ENCODE assay signal across 12 cellular contexts in genomic region chr17:50480142-50480764, GRCh38. TPM values are rescaled to one million over a fixed set of nuclear protein-coding genes. Genes with fewer than 3 reads are reported as not detected.
DNase-seq lines count a peak whose midpoint lies in the region; ATAC-seq and TF ChIP-seq lines count a peak whose summit lies in the region.
"Had no signal": no experiment of that assay in that cellular context is flagged by ENCODE, and none has a peak within 500 bp of the region (broad histone marks: within the 10 kb centered on the region; RNA-seq: fewer than 3 reads in every experiment).

No MANE protein-coding gene starts in this region.

- DNase-seq in activated naive CD4-positive, alpha-beta T cell treated with anti-CD3 and anti-CD28 coated beads, Interleukin-2, amount 10 ng/mL, durations not matched to agents 7 days and 5 days, result no peak
- DNase-seq in activated naive CD4-positive, alpha-beta T cell treated with anti-CD3 and anti-CD28 coated beads, Interleukin-2, amount 50 U/mL, for 16 hours, result no peak
- DNase-seq in mesothelial cell of epicardium (ENCODE audit: low spot score in 2 of 2, unreplicated experiment in 2 of 2), result no peak
- DNase-seq in tibial nerve (ENCODE audit: low spot score in 2 of 2), result no peak

- no peak overlapping the region for H3K4me3 ChIP-seq in tibial nerve

- peak overlapping the region; percentile 84 for H3K4me3 Mint-ChIP-seq in activated naive CD4-positive, alpha-beta T cell treated with anti-CD3 and anti-CD28 coated beads, Interleukin-2, amount 10 ng/mL, durations not matched to agents 7 days and 5 days
- H3K4me3 Mint-ChIP-seq in activated T-helper 17 cell treated with anti-CD3 and anti-CD28 coated beads, Interleukin-2, amount 50 U/mL, for 72 hours, result peak overlapping the region; percentile 87
- peak overlapping the region; percentile 81 for H3K4me3 Mint-ChIP-seq in mesothelial cell of epicardium

- H3K9me3 Mint-ChIP-seq in activated naive CD4-positive, alpha-beta T cell treated with anti-CD3 and anti-CD28 coated beads, Interleukin-2, amount 10 ng/mL, durations not matched to agents 7 days and 5 days, result no peaks in the 10 kb centered on the region
- H3K9me3 Mint-ChIP-seq in activated T-helper 17 cell treated with anti-CD3 and anti-CD28 coated beads, Interleukin-2, amount 50 U/mL, for 72 hours, result no peaks in the 10 kb centered on the region
- H3K9me3 Mint-ChIP-seq in mesothelial cell of epicardium, result no peaks in the 10 kb centered on the region

- H3K36me3 ChIP-seq in tibial nerve, result peaks cover 0 to 33% (median 2%) of the 10 kb centered on the region in 3 donors

- peak overlapping the region in 3 of 4 donors; percentile 17 to 93 (median 18) for H3K27ac ChIP-seq in tibial nerve
- H3K27ac ChIP-seq: SJSA1 had no signal

- ATAC-seq in activated T-helper 17 cell treated with anti-CD3 and anti-CD28 coated beads, Interleukin-2, amount 50 U/mL, for 72 hours (replicated peaks), result no peak
- no peak for ATAC-seq in GM18505 (IDR thresholded peaks at IDR 0.05; ENCODE audit: unreplicated experiment)
- ATAC-seq in GM18498 (IDR thresholded peaks at IDR 0.05; ENCODE audit: unreplicated experiment), result no peak
- no peak for ATAC-seq in HG03469 (IDR thresholded peaks at IDR 0.05; ENCODE audit: unreplicated experiment)

- peaks cover 21% of the 10 kb centered on the region for H3K4me1 Mint-ChIP-seq in activated naive CD4-positive, alpha-beta T cell treated with anti-CD3 and anti-CD28 coated beads, Interleukin-2, amount 10 ng/mL, durations not matched to agents 7 days and 5 days
- peaks cover 19% of the 10 kb centered on the region for H3K4me1 Mint-ChIP-seq in activated T-helper 17 cell treated with anti-CD3 and anti-CD28 coated beads, Interleukin-2, amount 50 U/mL, for 72 hours
- H3K4me1 Mint-ChIP-seq in mesothelial cell of epicardium, result peaks cover 12% of the 10 kb centered on the region

- CTCF ChIA-PET in activated naive CD4-positive, alpha-beta T cell treated with anti-CD3 and anti-CD28 coated beads, Interleukin-2, amount 10 ng/mL, durations not matched to agents 7 days and 5 days (lab: Charles Lee), result interaction anchor here (0.9 to 2.5 kb wide), 14 partner anchors 12 to 282 kb away, joined by 3 to 15 read pairs (median 4); partner anchors contain the start of genes CHAD and SPATA20

- H3K4me1 ChIP-seq in tibial nerve, result peaks cover 0 to 54% (median 15%) of the 10 kb centered on the region in 4 donors

- H3K27ac Mint-ChIP-seq in activated naive CD4-positive, alpha-beta T cell treated with anti-CD3 and anti-CD28 coated beads, Interleukin-2, amount 10 ng/mL, durations not matched to agents 7 days and 5 days, result no peak overlapping the region
- H3K27ac Mint-ChIP-seq in activated T-helper 17 cell treated with anti-CD3 and anti-CD28 coated beads, Interleukin-2, amount 50 U/mL, for 72 hours, result peak overlapping the region; percentile 66
- H3K27ac Mint-ChIP-seq in mesothelial cell of epicardium, result no peak overlapping the region

- 83 to 86% methylated on average over 7 of the region's 7 CpGs for WGBS in tibial nerve, 2 donors

- no peak for TF ChIP-seq CTCF in mesothelial cell of epicardium (IDR thresholded peaks at IDR 0.05; ENCODE audit: unreplicated experiment)
- TF ChIP-seq CTCF in tibial nerve (IDR thresholded peaks at IDR 0.05), result no peak

- no peaks in the 10 kb centered on the region for H3K9me3 ChIP-seq in tibial nerve
- H3K9me3 ChIP-seq: esophagus muscularis mucosa, SJSA1 had no signal

- TF ChIP-seq EP300 in tibial nerve (IDR thresholded peaks at IDR 0.05), result no peak

- no peaks in the 10 kb centered on the region for H3K27me3 ChIP-seq in tibial nerve
- H3K27me3 ChIP-seq: SJSA1 had no signal

- H3K36me3 Mint-ChIP-seq in activated naive CD4-positive, alpha-beta T cell treated with anti-CD3 and anti-CD28 coated beads, Interleukin-2, amount 10 ng/mL, durations not matched to agents 7 days and 5 days, result peaks cover 11% of the 10 kb centered on the region
- H3K36me3 Mint-ChIP-seq in activated T-helper 17 cell treated with anti-CD3 and anti-CD28 coated beads, Interleukin-2, amount 50 U/mL, for 72 hours (ENCODE audit: low read depth), result peaks cover 40% of the 10 kb centered on the region
- peaks cover 17% of the 10 kb centered on the region for H3K36me3 Mint-ChIP-seq in mesothelial cell of epicardium

- peaks cover 12% of the 10 kb centered on the region for H3K27me3 Mint-ChIP-seq in activated naive CD4-positive, alpha-beta T cell treated with anti-CD3 and anti-CD28 coated beads, Interleukin-2, amount 10 ng/mL, durations not matched to agents 7 days and 5 days
- no peaks in the 10 kb centered on the region for H3K27me3 Mint-ChIP-seq in activated T-helper 17 cell treated with anti-CD3 and anti-CD28 coated beads, Interleukin-2, amount 50 U/mL, for 72 hours
- no peaks in the 10 kb centered on the region for H3K27me3 Mint-ChIP-seq in mesothelial cell of epicardium (ENCODE audit: low read depth)

- TF ChIP-seq POLR2A in tibial nerve (IDR thresholded peaks at IDR 0.05), result no peak
- TF ChIP-seq POLR2A in GM18505 (IDR thresholded peaks at IDR 0.05; ENCODE audit: borderline replicate concordance, extremely low read depth, insufficient read depth, insufficient read length), result no peak

RNA-seq across cellular contexts. Expression of gene RSAD1, which starts 1.6 kb away (rescaled TPM):
- 10 to 100 TPM; 21.3 to 29.5 TPM for total RNA-seq in activated T-helper 17 cell treated with anti-CD3 and anti-CD28 coated beads, Interleukin-2, amount 50 U/mL, for 72 hours
- total RNA-seq in mesothelial cell of epicardium (40.1 to 40.8 TPM (median 40.7 TPM) in 3 replicates), tibial nerve (10 to 100 TPM; 30.8 to 61.8 (median 32.9) TPM)

RNA-seq across cellular contexts. Expression of gene CHAD, which starts 11.6 kb away (rescaled TPM):
- total RNA-seq in activated T-helper 17 cell treated with anti-CD3 and anti-CD28 coated beads, Interleukin-2, amount 50 U/mL, for 72 hours, result not detected
- total RNA-seq in mesothelial cell of epicardium, result not detected in 3 replicates
- total RNA-seq in tibial nerve, result not detected
- total RNA-seq: esophagus muscularis mucosa, H1, SJSA1 had no signal

RNA-seq across cellular contexts. Expression of gene MYCBPAP, which starts 28.0 kb away (rescaled TPM):
- total RNA-seq in activated T-helper 17 cell treated with anti-CD3 and anti-CD28 coated beads, Interleukin-2, amount 50 U/mL, for 72 hours, result 1 to 10 TPM; 2.1 to 3.2 TPM
- total RNA-seq in mesothelial cell of epicardium (5.1 to 6.5 TPM (median 6.1 TPM) in 3 replicates), tibial nerve (1 to 10 TPM; 1.2 to 6.8 (median 4.0) TPM)
- total RNA-seq: SJSA1 had no signal

RNA-seq across cellular contexts. Expression of gene EPN3, which starts 52.3 kb away (rescaled TPM):
- not detected for total RNA-seq in activated T-helper 17 cell treated with anti-CD3 and anti-CD28 coated beads, Interleukin-2, amount 50 U/mL, for 72 hours
- total RNA-seq in mesothelial cell of epicardium, result 14.2 to 15.1 TPM (median 14.7 TPM) in 3 replicates
- under 1 TPM in 2 of 4 donors, not detected in 2; 0.22 to 0.42 TPM for total RNA-seq in tibial nerve
- total RNA-seq: esophagus muscularis mucosa, lung microvascular endothelial cell had no signal

RNA-seq across cellular contexts. Expression of gene ACSF2, which starts 54.2 kb away (rescaled TPM):
- total RNA-seq in activated T-helper 17 cell treated with anti-CD3 and anti-CD28 coated beads, Interleukin-2, amount 50 U/mL, for 72 hours, result 10 to 100 TPM; 12.4 to 13.6 TPM
- 107 to 113 TPM (median 112 TPM) in 3 replicates for total RNA-seq in mesothelial cell of epicardium
- total RNA-seq in tibial nerve, result 10 to 100 TPM; 20.5 to 69.3 (median 31.9) TPM
